In the genomic region with DNA sequence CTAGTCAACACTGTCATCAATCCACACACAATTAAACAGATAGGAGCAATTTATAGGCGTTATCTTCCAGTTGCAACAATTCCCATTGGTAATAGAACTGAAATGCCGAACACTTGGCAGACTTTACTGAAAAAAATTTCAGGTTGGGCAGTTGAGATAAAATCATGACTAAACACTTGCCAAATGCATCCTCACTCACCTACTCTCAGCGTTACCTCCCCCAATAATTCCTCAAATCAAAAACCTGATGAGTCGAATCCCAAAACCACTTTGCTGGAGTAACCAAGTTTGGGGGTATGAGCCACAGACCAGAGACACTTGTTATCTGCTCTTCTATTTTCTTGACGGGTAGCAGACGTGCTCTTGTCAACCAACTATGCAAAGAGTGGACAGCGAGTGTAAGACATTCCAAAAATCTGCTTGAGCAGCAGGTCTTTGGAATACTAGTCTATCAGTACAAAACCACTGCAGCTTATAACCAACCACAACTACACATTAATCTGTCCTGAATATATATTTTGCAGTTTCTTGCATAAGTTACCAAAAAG, we compare ENCODE assay signal across 15 cellular contexts.
"Had no signal": no experiment of that assay in that cellular context is flagged by ENCODE, and none has a peak within 500 bp of the region (broad histone marks: within the 10 kb centered on the region; RNA-seq: fewer than 3 reads in every experiment).

No MANE protein-coding gene starts in this region.

- H3K9me3 ChIP-seq: adrenal gland, mucosa of descending colon, sigmoid colon, thoracic aorta, vagina had no signal

- H3K4me3 ChIP-seq: adrenal gland, mucosa of descending colon, sigmoid colon, thoracic aorta, vagina had no signal

- DNase-seq: activated CD4-positive, alpha-beta T cell treated with anti-CD3 and anti-CD28 coated beads for 1 hour; activated CD4-positive, alpha-beta T cell treated with anti-CD3 and anti-CD28 coated beads, Interleukin-2, amount 50 U/mL, for 48 hours; adrenal gland; central memory CD4-positive, alpha-beta T cell; cortex of kidney; effector memory CD4-positive, alpha-beta T cell; mucosa of descending colon; sigmoid colon; stimulated activated CD4-positive, alpha-beta T cell treated with anti-CD3 and anti-CD28 coated beads, Interleukin-2, amount 100 ng/mL, for 48 hours; stimulated activated naive CD8-positive, alpha-beta T cell treated with anti-CD3 and anti-CD28 coated beads, Interleukin-15, amount 100 ng/mL, for 72 hours; SW 1271; T1000 had no signal

- H3K27ac ChIP-seq: adrenal gland, epithelial cell of prostate, sigmoid colon, thoracic aorta, vagina had no signal

- ATAC-seq: mucosa of descending colon; stimulated activated naive CD8-positive, alpha-beta T cell treated with anti-CD3 and anti-CD28 coated beads, Interleukin-15, amount 100 ng/mL, for 72 hours had no signal

- H3K27me3 ChIP-seq: adrenal gland, sigmoid colon, vagina had no signal

- H3K4me1 ChIP-seq: vagina had no signal
